28 cellular contexts compared by ENCODE assay signal in genomic region chr2:66430195-66430905, GRCh38. TPM values are rescaled to one million over a fixed set of nuclear protein-coding genes. Genes with fewer than 3 reads are reported as not detected.
DNase-seq lines count a peak whose midpoint lies in the region; ATAC-seq and TF ChIP-seq lines count a peak whose summit lies in the region.
"Had no signal": no experiment of that assay in that cellular context is flagged by ENCODE, and none has a peak within 500 bp of the region (broad histone marks: within the 10 kb centered on the region; RNA-seq: fewer than 3 reads in every experiment).

No MANE protein-coding gene starts in this region.

- dilution Hi-C loops in mammary epithelial cell (cut with HindIII; ENCODE audit: low sequenced_read_pairs): loop anchor here (25.0 kb wide), 1 partner anchor 782 kb away; no protein-coding TSS in a partner anchor

- peaks cover 97% of the 10 kb centered on the region for H3K27me3 Mint-ChIP-seq in GM23338 (ENCODE audit: insufficient read depth, low read depth, poor library complexity)

- CTCF ChIA-PET in mammary epithelial cell (lab: Charles Lee; ENCODE audit: low non-redundant PET): interaction anchor here (0.7 kb wide), 1 partner anchor 709 kb away, joined by 3 read pairs; no protein-coding TSS in a partner anchor

- no peak overlapping the region for H3K4me2 ChIP-seq in GM23338
- no peak overlapping the region for H3K4me2 ChIP-seq in mammary epithelial cell (ENCODE audit: insufficient read depth, low read depth, low read length)
- H3K4me2 ChIP-seq: KMS-11 had no signal

- no peak overlapping the region for H3K27ac Mint-ChIP-seq in GM23338
- H3K27ac Mint-ChIP-seq: activated CD4-positive, alpha-beta T cell treated with anti-CD3 and anti-CD28 coated beads, Interleukin-2, amount 10 ng/mL, durations not matched to agents 7 days and 5 days; activated naive CD4-positive, alpha-beta T cell treated with anti-CD3 and anti-CD28 coated beads, Interleukin-2, amount 50 U/mL, for 72 hours; CD4-positive, alpha-beta memory T cell; T-helper 2 cell treated with Interferon-gamma antibody and Interleukin-4, amounts not matched to agents 5 μg/mL and 100 μg/mL, for 36 hours had no signal

- H3K4me3 ChIP-seq in GM23338 (no peak overlapping the region), SK-N-MC (peak overlapping the region; percentile 82), mesodermal cell (ENCODE audit: extremely low read depth, insufficient read depth, low read length, poor library complexity, severe bottlenecking) (no peak overlapping the region), rectal smooth muscle tissue (ENCODE audit: low read length) (no peak overlapping the region), mammary epithelial cell (replicated peaks in 1 of 3; ENCODE audit: insufficient read depth in 1 of 3, low read depth in 2 of 3, low read length in 3 of 3) (no peak overlapping the region)
- H3K4me3 ChIP-seq: lower lobe of right lung, tibial artery had no signal

- no peak overlapping the region for H3K27ac ChIP-seq in GM23338 (ENCODE audit: low read depth)
- peak overlapping the region; percentile 98 for H3K27ac ChIP-seq in SK-N-MC
- peak overlapping the region; percentile 82 for H3K27ac ChIP-seq in mesodermal cell (ENCODE audit: low read depth, low read length, severe bottlenecking)
- peak overlapping the region; percentile 98 for H3K27ac ChIP-seq in rectal smooth muscle tissue (ENCODE audit: low read depth, low read length)
- no peak overlapping the region for H3K27ac ChIP-seq in mammary epithelial cell (ENCODE audit: insufficient read depth, low read depth, low read length)
- H3K27ac ChIP-seq: KMS-11, lower lobe of right lung, tibial artery, WERI-Rb-1 had no signal

- H3K36me3 Mint-ChIP-seq in GM23338 (ENCODE audit: low read depth): no peaks in the 10 kb centered on the region; the same call in 2 of the 3 replicates

- in situ Hi-C loops in mammary epithelial cell (cut with MboI; ENCODE audit: low sequenced_read_pairs in 2 of 2): loop anchor here (10.0 to 25.0 kb wide), 8 partner anchors 64 to 1607 kb away; no protein-coding TSS in a partner anchor

- H3K4me1 ChIP-seq in GM23338 (ENCODE audit: insufficient read depth): peaks cover 38% of the 10 kb centered on the region
- H3K4me1 ChIP-seq in mesodermal cell (ENCODE audit: control insufficient read depth, insufficient read depth, low read length, poor library complexity, severe bottlenecking): peaks cover 22% of the 10 kb centered on the region
- peaks cover 3% of the 10 kb centered on the region for H3K4me1 ChIP-seq in rectal smooth muscle tissue (ENCODE audit: control insufficient read depth, insufficient read depth, low read length)
- H3K4me1 ChIP-seq in mammary epithelial cell (ENCODE audit: insufficient read depth, low read length): peaks cover 4% of the 10 kb centered on the region

- TF ChIP-seq CTCF in GM23338 (conservative IDR thresholded peaks at IDR 0.05; ENCODE audit: low read depth in 2 of 2): no peak
- no peak for TF ChIP-seq CTCF in mammary epithelial cell (conservative IDR thresholded peaks at IDR 0.05 in 1 of 2, IDR thresholded peaks at IDR 0.05 in 1 of 2; ENCODE audit: extremely low read depth in 1 of 2, insufficient read depth in 1 of 2, low read depth in 1 of 2, low read length in 2 of 2)

- no peaks in the 10 kb centered on the region for H3K9me3 ChIP-seq in SK-N-MC (ENCODE audit: low read depth, low read length)
- H3K9me3 ChIP-seq in mesodermal cell (ENCODE audit: control insufficient read depth, low read length): no peaks in the 10 kb centered on the region
- H3K9me3 ChIP-seq in mammary epithelial cell (replicated peaks; ENCODE audit: insufficient read depth, low read length): no peaks in the 10 kb centered on the region
- H3K9me3 ChIP-seq: lower lobe of right lung, tibial artery had no signal

- H3K9ac ChIP-seq in SK-N-MC (ENCODE audit: insufficient read length): peak overlapping the region; percentile 80
- no peak overlapping the region for H3K9ac ChIP-seq in rectal smooth muscle tissue (ENCODE audit: low read length)
- H3K9ac ChIP-seq in mammary epithelial cell (ENCODE audit: insufficient read depth, low read length): no peak overlapping the region
- H3K9ac ChIP-seq: KMS-11 had no signal

- H3K79me2 ChIP-seq in GM23338 (replicated peaks; ENCODE audit: insufficient read depth) (no peaks in the 10 kb centered on the region), mammary epithelial cell (ENCODE audit: insufficient read depth, low read length) (no peaks in the 10 kb centered on the region)

- H3K36me3 ChIP-seq in GM23338 (ENCODE audit: insufficient read depth): no peaks in the 10 kb centered on the region
- H3K36me3 ChIP-seq in SK-N-MC (ENCODE audit: insufficient read depth, low read length): no peaks in the 10 kb centered on the region
- H3K36me3 ChIP-seq in mesodermal cell (ENCODE audit: control insufficient read depth, insufficient read depth, low read length): no peaks in the 10 kb centered on the region
- no peaks in the 10 kb centered on the region for H3K36me3 ChIP-seq in rectal smooth muscle tissue (ENCODE audit: control insufficient read depth, insufficient read depth, low read length)
- no peaks in the 10 kb centered on the region for H3K36me3 ChIP-seq in mammary epithelial cell (ENCODE audit: insufficient read depth, low read length)
- H3K36me3 ChIP-seq: lower lobe of right lung, tibial artery, WERI-Rb-1 had no signal

- DNase-seq in GM23338 (ENCODE audit: low spot score): no peak
- no peak for DNase-seq in SK-N-MC (ENCODE audit: low read depth, low spot score)
- DNase-seq in mammary epithelial cell: no peak
- DNase-seq: activated CD4-positive, alpha-beta T cell treated with anti-CD3 and anti-CD28 coated beads, Interleukin-2, amount 10 ng/mL, durations not matched to agents 7 days and 5 days; AML-193; aorta; CD4-positive, alpha-beta memory T cell; central memory CD4-positive, alpha-beta T cell; dermis blood vessel endothelial cell; DMS 273 treated with DMSO at 0.1 percent for 48 hours; glutamatergic neuron; kidney; lower lobe of right lung; NCI-H1436 treated with DMSO at 0.1 percent for 48 hours; NCI-H2171; stimulated activated CD4-positive, alpha-beta T cell treated with anti-CD3 and anti-CD28 coated beads, Interleukin-15, amount 100 ng/mL, for 24 hours; stimulated activated naive CD8-positive, alpha-beta T cell treated with anti-CD3 and anti-CD28 coated beads, Interleukin-15, amount 100 ng/mL, for 72 hours; tibial artery; WERI-Rb-1 had no signal

- 0 out of 3 replicates have a peak, but pooled peaks cover 3% of the 10 kb centered on the region for H3K9me3 Mint-ChIP-seq in GM23338
- H3K9me3 Mint-ChIP-seq: activated CD4-positive, alpha-beta T cell treated with anti-CD3 and anti-CD28 coated beads, Interleukin-2, amount 10 ng/mL, durations not matched to agents 7 days and 5 days; activated naive CD4-positive, alpha-beta T cell treated with anti-CD3 and anti-CD28 coated beads, Interleukin-2, amount 50 U/mL, for 72 hours; stimulated activated naive CD8-positive, alpha-beta T cell treated with anti-CD3 and anti-CD28 coated beads, Interleukin-15, amount 100 ng/mL, for 72 hours; T-helper 2 cell treated with Interferon-gamma antibody and Interleukin-4, amounts not matched to agents 5 μg/mL and 100 μg/mL, for 36 hours had no signal

- H3K4me1 Mint-ChIP-seq in GM23338: peaks cover 48% of the 10 kb centered on the region

- BruUV-seq in mammary epithelial cell (replicated peaks; lab: Mats Ljungman, UMichigan): no TSS peak

- H3K4me3 Mint-ChIP-seq in GM23338: no peak overlapping the region
- H3K4me3 Mint-ChIP-seq: activated CD4-positive, alpha-beta T cell treated with anti-CD3 and anti-CD28 coated beads, Interleukin-2, amount 10 ng/mL, durations not matched to agents 7 days and 5 days; CD4-positive, alpha-beta memory T cell; stimulated activated naive CD8-positive, alpha-beta T cell treated with anti-CD3 and anti-CD28 coated beads, Interleukin-15, amount 100 ng/mL, for 72 hours; T-helper 2 cell treated with Interferon-gamma antibody and Interleukin-4, amounts not matched to agents 5 μg/mL and 100 μg/mL, for 36 hours had no signal

- H4K20me1 ChIP-seq in GM23338 (replicated peaks; ENCODE audit: insufficient read depth) (peaks cover 3% of the 10 kb centered on the region; the same call in 1 of the 2 replicates), mammary epithelial cell (ENCODE audit: insufficient read depth, low read length) (no peaks in the 10 kb centered on the region)

- no peak overlapping the region for H2AFZ ChIP-seq in GM23338
- no peak overlapping the region for H2AFZ ChIP-seq in mammary epithelial cell (ENCODE audit: low read depth, low read length)

- intact Hi-C loops in mammary epithelial cell (cut with micrococcal nuclease): no loop called here

- no peaks in the 10 kb centered on the region for H3K9me2 ChIP-seq in GM23338 (ENCODE audit: insufficient read depth)

- no peak for ATAC-seq in GM23338
- no peak for ATAC-seq in HG03439 (IDR thresholded peaks at IDR 0.05; ENCODE audit: unreplicated experiment)
- ATAC-seq in HG03045 (IDR thresholded peaks at IDR 0.05; ENCODE audit: unreplicated experiment): no peak
- ATAC-seq in GM21619 (IDR thresholded peaks at IDR 0.05; ENCODE audit: unreplicated experiment): no peak
- ATAC-seq: activated naive CD4-positive, alpha-beta T cell treated with anti-CD3 and anti-CD28 coated beads, Interleukin-2, amount 50 U/mL, for 72 hours; lower lobe of right lung; sciatic nerve; stimulated activated naive CD8-positive, alpha-beta T cell treated with anti-CD3 and anti-CD28 coated beads, Interleukin-15, amount 100 ng/mL, for 72 hours had no signal

- peaks cover 14% of the 10 kb centered on the region for H3F3A ChIP-seq in GM23338 (replicated peaks; ENCODE audit: low read depth)

- WGBS in mesodermal cell (ENCODE audit: insufficient coverage in 2 of 2), 2 experiments: 0% methylated on average over 1 of the region's 4 CpGs
- WGBS in mammary epithelial cell (ENCODE audit: low coverage, missing lambda C conversion rate): 76% methylated on average over 4 of the region's 4 CpGs

- H3K27me3 ChIP-seq in GM23338 (ENCODE audit: insufficient read depth): peaks cover 98% of the 10 kb centered on the region
- no peaks in the 10 kb centered on the region for H3K27me3 ChIP-seq in rectal smooth muscle tissue (ENCODE audit: control insufficient read depth, insufficient read depth, low read length)
- H3K27me3 ChIP-seq in mammary epithelial cell (ENCODE audit: insufficient read depth, low read length): peaks cover 19% of the 10 kb centered on the region

RNA-seq across cellular contexts. Expression of gene MEIS1, which starts 4.6 kb away (rescaled TPM):
- total RNA-seq in GM23338 (2014; rRNA removed; shearing (Covaris generic)): 0.28 TPM in 1 of 2 replicates, not detected in the other
- 0.16 TPM in 1 of 2 replicates, not detected in the other for polyA plus RNA-seq in GM23338 (2016; fragmentation: Nextera tagmentation; extraction: Ambion mirVana)
- polyA plus RNA-seq in mesodermal cell (2013, experiment 1 of 2): 51.6 TPM
- 43.1 TPM for polyA plus RNA-seq in mesodermal cell (2013, experiment 2 of 2)
- 1 to 10 TPM; 4.3 to 4.4 TPM for total RNA-seq in mammary epithelial cell
- polyA plus RNA-seq in mammary epithelial cell: 2.0 TPM
- polyA minus RNA-seq in mammary epithelial cell: 8.0 TPM
- total RNA-seq: activated CD4-positive, alpha-beta T cell treated with anti-CD3 and anti-CD28 coated beads, Interleukin-2, amount 10 ng/mL, durations not matched to agents 7 days and 5 days; activated naive CD4-positive, alpha-beta T cell treated with anti-CD3 and anti-CD28 coated beads, Interleukin-2, amount 50 U/mL, for 72 hours; CD4-positive, alpha-beta memory T cell had no signal
- polyA plus RNA-seq: CD4-positive, alpha-beta memory T cell had no signal

Comparison
In these comparisons a context has a peak if more than half of its experiments do, and no peak if none do; other contexts are left out.
1. H3K27ac ChIP-seq: peak in SK-N-MC (single experiment), mesodermal cell (single experiment) and rectal smooth muscle tissue (single experiment); none in GM23338 (single experiment) and mammary epithelial cell (single experiment).